In genomic region chr4:102827674-102828496, GRCh38 we compare ENCODE assay signal across 8 cellular contexts.
DNase-seq lines count a peak whose midpoint lies in the region; ATAC-seq and TF ChIP-seq lines count a peak whose summit lies in the region.

No MANE protein-coding gene starts in this region.

- H4K20me1 ChIP-seq in OCI-LY1 (ENCODE audit: insufficient read depth, low read length), result no peaks in the 10 kb centered on the region

- TF ChIP-seq CTCF in OCI-LY1 (IDR thresholded peaks at IDR 0.05; ENCODE audit: low read length) (no peak), epithelial cell of esophagus (IDR thresholded peaks at IDR 0.05; ENCODE audit: insufficient read depth, low read depth, low read length, missing control alignments) (peak; percentile 9)

- H3F3A ChIP-seq in OCI-LY1 (ENCODE audit: insufficient read depth, low read length), result no peaks in the 10 kb centered on the region

- H3K27ac ChIP-seq in OCI-LY1 (ENCODE audit: low read depth, low read length, poor library complexity, severe bottlenecking), result peak overlapping the region; percentile 96

- H3K27me3 ChIP-seq in OCI-LY1 (ENCODE audit: insufficient read depth, low read length), result no peaks in the 10 kb centered on the region

- peak overlapping the region; percentile 83 for H3K4me2 ChIP-seq in OCI-LY1 (ENCODE audit: low read length)

- H3K9ac ChIP-seq in OCI-LY1 (ENCODE audit: low read length), result peak overlapping the region; percentile 92

- peaks cover 40% of the 10 kb centered on the region for H3K79me2 ChIP-seq in OCI-LY1 (ENCODE audit: insufficient read depth, low read length)

- no peaks in the 10 kb centered on the region for H3K9me2 ChIP-seq in OCI-LY1 (ENCODE audit: low read depth, low read length)

- H3K4me1 ChIP-seq in OCI-LY1 (ENCODE audit: insufficient read depth, low read length, severe bottlenecking), result peaks cover 37% of the 10 kb centered on the region

- ATAC-seq in GM21528 (IDR thresholded peaks at IDR 0.05; ENCODE audit: low FRiP score, unreplicated experiment), result peak; percentile 86

- H3K4me3 ChIP-seq in OCI-LY1 (ENCODE audit: low read depth, low read length, poor library complexity, severe bottlenecking) (peak overlapping the region; percentile 98), epithelial cell of esophagus (ENCODE audit: low read length) (peak overlapping the region; percentile 93)

- DNase-seq in DMS114 treated with DMSO at 0.1 percent for 48 hours (lab: John Stamatoyannopoulos, UW; ENCODE audit: unreplicated experiment), result peak; percentile 95
- DNase-seq in HuH-7 (ENCODE audit: low spot score), result peak; percentile 58
- peak; percentile 94 for DNase-seq in activated T-cell treated with anti-CD3 and anti-CD28 coated beads for 1 hour (ENCODE audit: low read depth)
- DNase-seq in epithelial cell of esophagus (ENCODE audit: low read depth), result peak; percentile 100
- peak; percentile 96 for DNase-seq in midbrain (lab: John Stamatoyannopoulos, UW)
- peak; percentile 98 to 99 for DNase-seq in stimulated activated CD8-positive, alpha-beta memory T cell treated with anti-CD3 and anti-CD28 coated beads, Interleukin-15, amount 100 ng/mL, for 48 hours (ENCODE audit: low read depth in 2 of 2)

- peaks cover 38% of the 10 kb centered on the region for H3K36me3 ChIP-seq in OCI-LY1 (ENCODE audit: insufficient read depth, low read length)

- H3K9me3 ChIP-seq in OCI-LY1 (ENCODE audit: low read length), result no peaks in the 10 kb centered on the region

- H2AFZ ChIP-seq in OCI-LY1 (ENCODE audit: low read length), result no peak overlapping the region

Comparison
In these comparisons a context has a peak if more than half of its experiments do, and no peak if none do; other contexts are left out.
1. Peak in every context shown above with its lines: DNase-seq, ATAC-seq, H3K4me3 ChIP-seq and H3K27ac ChIP-seq.